Comparison of ENCODE assay signal across 8 cellular contexts in genomic region chr18:31555971-31556747, GRCh38. TPM values are rescaled to one million over a fixed set of nuclear protein-coding genes. Genes with fewer than 3 reads are reported as not detected.
A peak's percentile ranks its signal among the peaks of the same experiment; 100 is the strongest.
DNase-seq lines count a peak whose midpoint lies in the region; ATAC-seq and TF ChIP-seq lines count a peak whose summit lies in the region.

No MANE protein-coding gene starts in this region.

- peak; percentile 26 for DNase-seq in BJ (ENCODE audit: low read depth)
- peak; percentile 40 for DNase-seq in NCI-H510A (lab: John Stamatoyannopoulos, UW)
- DNase-seq in activated T-cell treated with anti-CD3 and anti-CD28 coated beads, Interleukin-2, amount 50 U/mL, for 72 hours: peak; percentile 29 to 58
- DNase-seq in glutamatergic neuron: no peak
- peak; percentile 76 for DNase-seq in pons (ENCODE audit: low spot score)

- no peak overlapping the region for H3K27ac Mint-ChIP-seq in activated T-cell treated with anti-CD3 and anti-CD28 coated beads, Interleukin-2, amount 50 U/mL, for 72 hours
- no peak overlapping the region for H3K27ac Mint-ChIP-seq in glutamatergic neuron (ENCODE audit: unreplicated experiment)

- H3K4me3 ChIP-seq in BJ (ENCODE audit: low read depth, low read length): no peak overlapping the region

- no peak overlapping the region for H3K4me3 Mint-ChIP-seq in activated T-cell treated with anti-CD3 and anti-CD28 coated beads, Interleukin-2, amount 50 U/mL, for 72 hours
- H3K4me3 Mint-ChIP-seq in glutamatergic neuron (ENCODE audit: unreplicated experiment): no peak overlapping the region

- POLR2A ChIA-PET in BJ (lab: Charles Lee): no interaction called here

- H3K9me3 Mint-ChIP-seq in activated T-cell treated with anti-CD3 and anti-CD28 coated beads, Interleukin-2, amount 50 U/mL, for 72 hours: no peaks in the 10 kb centered on the region
- no peaks in the 10 kb centered on the region for H3K9me3 Mint-ChIP-seq in glutamatergic neuron (ENCODE audit: unreplicated experiment)

- no peaks in the 10 kb centered on the region for H3K27me3 ChIP-seq in BJ (ENCODE audit: control insufficient read depth, insufficient read depth, low read length)

- no peaks in the 10 kb centered on the region for H3K36me3 ChIP-seq in BJ (ENCODE audit: control insufficient read depth, insufficient read depth, low read length)

- no peaks in the 10 kb centered on the region for H3K4me1 Mint-ChIP-seq in activated T-cell treated with anti-CD3 and anti-CD28 coated beads, Interleukin-2, amount 50 U/mL, for 72 hours (ENCODE audit: low read depth)
- H3K4me1 Mint-ChIP-seq in glutamatergic neuron (ENCODE audit: low read depth, unreplicated experiment): no peaks in the 10 kb centered on the region

- CTCF ChIA-PET in BJ (lab: Yijun Ruan, JAX): interaction anchor here (0.6 to 6.9 kb wide), 25 partner anchors 9 to 425 kb away, joined by 3 to 41 read pairs (median 4); no protein-coding TSS in a partner anchor

- H3K27me3 Mint-ChIP-seq in activated T-cell treated with anti-CD3 and anti-CD28 coated beads, Interleukin-2, amount 50 U/mL, for 72 hours (ENCODE audit: low read depth): peaks cover 7% of the 10 kb centered on the region
- peaks cover 2% of the 10 kb centered on the region for H3K27me3 Mint-ChIP-seq in glutamatergic neuron (ENCODE audit: unreplicated experiment)

- ATAC-seq in GM18498 (IDR thresholded peaks at IDR 0.05; ENCODE audit: unreplicated experiment) (peak; percentile 66), HG03060 (IDR thresholded peaks at IDR 0.05; ENCODE audit: low read depth, unreplicated experiment) (peak; percentile 59), HG02840 (IDR thresholded peaks at IDR 0.05; ENCODE audit: low FRiP score, unreplicated experiment) (no peak)
- ATAC-seq in activated T-cell treated with anti-CD3 and anti-CD28 coated beads, Interleukin-2, amount 50 U/mL, for 72 hours (replicated peaks in 1 of 2): peak; percentile 42 to 57

- TF ChIP-seq CTCF in BJ (IDR thresholded peaks at IDR 0.05; ENCODE audit: insufficient read depth, low read depth, low read length): peak; percentile 69
- TF ChIP-seq CTCF in glutamatergic neuron (IDR thresholded peaks at IDR 0.05; ENCODE audit: partially characterized antibody, unreplicated experiment): peak; percentile 94

- no peaks in the 10 kb centered on the region for H3K36me3 Mint-ChIP-seq in activated T-cell treated with anti-CD3 and anti-CD28 coated beads, Interleukin-2, amount 50 U/mL, for 72 hours (ENCODE audit: insufficient read depth in 2 of 2)
- no peaks in the 10 kb centered on the region for H3K36me3 Mint-ChIP-seq in glutamatergic neuron (ENCODE audit: unreplicated experiment)

RNA-seq across cellular contexts. Expression of gene TTR, which starts 35.5 kb away (rescaled TPM):
- not detected in 2 replicates for polyA plus RNA-seq in BJ (2011; rRNA removed)
- 0.76 TPM in 1 of 2 replicates, not detected in the other for polyA minus RNA-seq in BJ (2011; rRNA and poly(A)+ RNA removed)
- total RNA-seq in activated T-cell treated with anti-CD3 and anti-CD28 coated beads, Interleukin-2, amount 50 U/mL, for 72 hours: not detected
- not detected for total RNA-seq in glutamatergic neuron (ENCODE audit: unreplicated experiment)

RNA-seq across cellular contexts. Expression of gene DSG2, which starts 58.2 kb away (rescaled TPM):
- 0.01 TPM in 2 replicates for polyA plus RNA-seq in BJ (2011; rRNA removed)
- polyA minus RNA-seq in BJ (2011; rRNA and poly(A)+ RNA removed): not detected in 2 replicates
- 1 to 10 TPM; 1.6 to 3.1 TPM for total RNA-seq in activated T-cell treated with anti-CD3 and anti-CD28 coated beads, Interleukin-2, amount 50 U/mL, for 72 hours
- total RNA-seq in glutamatergic neuron (ENCODE audit: unreplicated experiment): 8.2 TPM
